In the genomic region with DNA sequence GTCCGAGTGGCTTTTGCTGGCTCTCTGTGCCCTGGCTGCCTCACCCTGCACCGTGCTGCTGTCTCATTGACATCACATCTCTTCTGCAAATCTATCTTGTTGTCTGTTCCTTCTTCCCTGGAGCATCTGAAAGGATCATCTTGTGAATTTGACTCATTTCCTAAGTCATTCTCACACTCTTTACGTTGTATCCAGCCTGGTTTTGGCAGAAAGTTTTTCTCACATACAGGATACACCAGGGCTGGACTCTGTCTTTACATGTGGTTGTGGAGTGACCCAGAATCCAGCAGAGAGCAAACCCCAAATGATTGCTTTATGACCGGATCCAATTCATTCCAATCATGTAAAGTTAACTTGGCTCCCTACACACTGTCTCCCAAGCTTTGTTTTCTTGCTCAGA, we compare ENCODE assay signal across 21 cellular contexts. TPM values are rescaled to one million over a fixed set of nuclear protein-coding genes. Genes with fewer than 3 reads are reported as not detected.
DNase-seq lines count a peak whose midpoint lies in the region; ATAC-seq, FAIRE-seq and TF ChIP-seq lines count a peak whose summit lies in the region.
"Had no signal": no experiment of that assay in that cellular context is flagged by ENCODE, and none has a peak within 500 bp of the region (broad histone marks: within the 10 kb centered on the region; RNA-seq: fewer than 3 reads in every experiment).

No MANE protein-coding gene starts in this region.

- no peaks in the 10 kb centered on the region for H3K79me2 ChIP-seq in H1 (ENCODE audit: control insufficient read depth in 1 of 2, insufficient read depth in 2 of 2, low read length in 2 of 2)

- no peak for TF ChIP-seq EP300 in H1 (IDR thresholded peaks at IDR 0.05; ENCODE audit: borderline replicate concordance in 1 of 2, low read depth in 2 of 2, low read length in 2 of 2)

- no peak overlapping the region for H3K4ac ChIP-seq in H1 (replicated peaks; ENCODE audit: insufficient read length, low read depth, low read length)

- DNase-seq in astrocyte of the cerebellum (ENCODE audit: low read depth) (peak; percentile 27), H1 (ENCODE audit: low read depth in 1 of 2, low spot score in 2 of 2) (no peak), left kidney (ENCODE audit: low read depth, low spot score) (peak; percentile 10), GF-D8 (lab: John Stamatoyannopoulos, UW) (no peak)
- no peak for DNase-seq in activated CD4-positive, alpha-beta T cell treated with anti-CD3 and anti-CD28 coated beads, Interleukin-2, amount 10 ng/mL, durations not matched to agents 24 days and 14 days
- DNase-seq: ACHN; CD4-positive, alpha-beta memory T cell; DMS79 treated with DMSO at 0.1 percent for 48 hours; H7; HFFc6; KBM-7 had no signal

- H2AFZ ChIP-seq in H1 (ENCODE audit: low read length): 0 out of 2 replicates have a peak overlapping the region, but pooled peaks have one; percentile 85
- H2AFZ ChIP-seq: GM23338 had no signal

- no peak for TF ChIP-seq RAD21 in H1 (IDR thresholded peaks at IDR 0.05 in 1 of 2, conservative IDR thresholded peaks at IDR 0.05 in 1 of 2; ENCODE audit: low read depth in 2 of 2, low read length in 2 of 2)

- in situ Hi-C loops in astrocyte of the cerebellum (cut with HindIII; ENCODE audit: low sequenced_read_pairs): no loop called here

- no peak overlapping the region for H3K4me3 Mint-ChIP-seq in activated CD4-positive, alpha-beta T cell treated with anti-CD3 and anti-CD28 coated beads, Interleukin-2, amount 10 ng/mL, durations not matched to agents 24 days and 14 days
- H3K4me3 Mint-ChIP-seq: CD14-positive monocyte; CD4-positive, alpha-beta memory T cell; GM23338; HFFc6; IgD-negative memory B cell had no signal

- H2BK120ac ChIP-seq in H1 (replicated peaks; ENCODE audit: low read depth, low read length): no peak overlapping the region

- intact Hi-C loops in activated CD4-positive, alpha-beta T cell treated with anti-CD3 and anti-CD28 coated beads, Interleukin-2, amount 10 ng/mL, durations not matched to agents 24 days and 14 days (cut with micrococcal nuclease): no loop called here

- H2BK15ac ChIP-seq in H1 (ENCODE audit: low read length): no peak overlapping the region

- H4K5ac ChIP-seq in H1 (ENCODE audit: insufficient read length, low read depth, low read length): no peak overlapping the region

- H3K36me3 Mint-ChIP-seq in activated CD4-positive, alpha-beta T cell treated with anti-CD3 and anti-CD28 coated beads, Interleukin-2, amount 10 ng/mL, durations not matched to agents 24 days and 14 days (ENCODE audit: low read depth): no peaks in the 10 kb centered on the region
- H3K36me3 Mint-ChIP-seq: CD14-positive monocyte; CD4-positive, alpha-beta memory T cell; IgD-negative memory B cell had no signal

- H4K8ac ChIP-seq in H1 (ENCODE audit: extremely low read depth, insufficient read depth, low read length): no peak overlapping the region

- peaks cover 40% of the 10 kb centered on the region for H3K27me3 Mint-ChIP-seq in activated CD4-positive, alpha-beta T cell treated with anti-CD3 and anti-CD28 coated beads, Interleukin-2, amount 10 ng/mL, durations not matched to agents 24 days and 14 days

- ATAC-seq in GM21528 (IDR thresholded peaks at IDR 0.05; ENCODE audit: low FRiP score, unreplicated experiment): no peak
- no peak for ATAC-seq in GM18519 (IDR thresholded peaks at IDR 0.05; ENCODE audit: low FRiP score, unreplicated experiment)
- ATAC-seq: GM12878, GM23338, HCT116, HepG2 had no signal

- H2BK12ac ChIP-seq in H1 (ENCODE audit: low read depth, low read length): no peak overlapping the region

- no peak overlapping the region for H2AK5ac ChIP-seq in H1 (ENCODE audit: low read depth, low read length)

- H3K9me3 Mint-ChIP-seq in activated CD4-positive, alpha-beta T cell treated with anti-CD3 and anti-CD28 coated beads, Interleukin-2, amount 10 ng/mL, durations not matched to agents 24 days and 14 days: no peaks in the 10 kb centered on the region
- H3K9me3 Mint-ChIP-seq: CD14-positive monocyte; CD4-positive, alpha-beta memory T cell; GM23338; HFFc6; IgD-negative memory B cell had no signal

- CTCF ChIA-PET in H1 (lab: Charles Lee; ENCODE audit: partially characterized antibody): interaction anchor here (1.0 to 1.5 kb wide), 2 partner anchors 47 to 89 kb away, joined by 3 read pairs; no protein-coding TSS in a partner anchor

- no peak overlapping the region for H2BK20ac ChIP-seq in H1 (ENCODE audit: low read length)

- H3K4me3 ChIP-seq in astrocyte of the cerebellum (ENCODE audit: low read depth, low read length): no peak overlapping the region
- H3K4me3 ChIP-seq in H1 (ENCODE audit: extremely low read depth in 1 of 4, insufficient read depth in 2 of 4, low read depth in 3 of 4, low read length in 4 of 4): no peak overlapping the region
- H3K4me3 ChIP-seq: BLaER1, GM12878, GM23338 had no signal

- H3K56ac ChIP-seq in H1 (replicated peaks; ENCODE audit: insufficient read length, low read depth, low read length): no peak overlapping the region

- no peak for FAIRE-seq in H1 (lab: Jason Lieb, UNC)
- FAIRE-seq: GM12878, GM19239, HepG2 had no signal

- H3K18ac ChIP-seq in H1 (ENCODE audit: extremely low read depth, low read length): no peak overlapping the region

- H3K27me3 ChIP-seq in H1 (replicated peaks in 1 of 4; ENCODE audit: control insufficient read depth in 3 of 4, extremely low read depth in 1 of 4, insufficient read depth in 3 of 4, low read length in 3 of 4): no peaks in the 10 kb centered on the region
- H3K27me3 ChIP-seq: BLaER1 had no signal

- H3K79me1 ChIP-seq in H1 (ENCODE audit: low read depth, low read length): no peaks in the 10 kb centered on the region

- POLR2A ChIA-PET in H1 (lab: Charles Lee; ENCODE audit: partially characterized antibody): interaction anchor here (1.4 kb wide), 1 partner anchor 9 kb away, joined by 6 read pairs; no protein-coding TSS in a partner anchor

- 79% methylated on average over 4 of the region's 4 CpGs; no CpG with 5 or more reads in 1 of the 2 experiments for WGBS in H1 (ENCODE audit: extremely low coverage in 1 of 2, insufficient coverage in 1 of 2, insufficient read length in 1 of 2, insufficient replicate concordance in 2 of 2, low coverage in 1 of 2, low lambda C conversion rate in 2 of 2, missing lambda C conversion rate in 1 of 2), 2 experiments

- H4K20me1 ChIP-seq in H1 (replicated peaks in 1 of 2; ENCODE audit: control insufficient read depth in 1 of 2, insufficient read depth in 2 of 2, low read length in 2 of 2): no peaks in the 10 kb centered on the region
- H4K20me1 ChIP-seq: BLaER1 had no signal

- H3K27ac Mint-ChIP-seq in activated CD4-positive, alpha-beta T cell treated with anti-CD3 and anti-CD28 coated beads, Interleukin-2, amount 10 ng/mL, durations not matched to agents 24 days and 14 days: no peak overlapping the region
- H3K27ac Mint-ChIP-seq: CD14-positive monocyte, GM23338, HFFc6 had no signal

- no peak overlapping the region for H2BK5ac ChIP-seq in H1 (ENCODE audit: low read depth, low read length)

- no peaks in the 10 kb centered on the region for H3K9me3 ChIP-seq in H1 (ENCODE audit: insufficient read depth in 2 of 2, low read depth in 1 of 2, low read length in 1 of 2)
- H3K9me3 ChIP-seq: BLaER1 had no signal

- no peaks in the 10 kb centered on the region for H3K36me3 ChIP-seq in H1 (ENCODE audit: control insufficient read depth in 2 of 4, insufficient read depth in 4 of 4, low read length in 3 of 4)
- H3K36me3 ChIP-seq: BLaER1 had no signal

- no peak for TF ChIP-seq CTCF in astrocyte of the cerebellum (IDR thresholded peaks at IDR 0.05; ENCODE audit: low read depth, low read length, missing control alignments)
- no peak for TF ChIP-seq CTCF in H1 (IDR thresholded peaks at IDR 0.05; ENCODE audit: control extremely low read depth in 1 of 3, insufficient read depth in 1 of 3, low read depth in 1 of 3, low read length in 3 of 3)

- no peaks in the 10 kb centered on the region for H3K4me1 Mint-ChIP-seq in activated CD4-positive, alpha-beta T cell treated with anti-CD3 and anti-CD28 coated beads, Interleukin-2, amount 10 ng/mL, durations not matched to agents 24 days and 14 days
- H3K4me1 Mint-ChIP-seq: CD14-positive monocyte; CD4-positive, alpha-beta memory T cell; IgD-negative memory B cell had no signal

- no peak overlapping the region for H4K91ac ChIP-seq in H1 (replicated peaks; ENCODE audit: insufficient read length, low read length)

- no peak overlapping the region for H3K27ac ChIP-seq in H1 (ENCODE audit: low read depth, low read length)
- H3K27ac ChIP-seq: BLaER1 had no signal

- no peak overlapping the region for H3K14ac ChIP-seq in H1 (ENCODE audit: insufficient read length)

- no peak overlapping the region for H3K9ac ChIP-seq in H1 (replicated peaks in 1 of 4; ENCODE audit: extremely low read depth in 1 of 4, low read depth in 3 of 4, low read length in 3 of 4)
- H3K9ac ChIP-seq: BLaER1 had no signal

- no peak overlapping the region for H3K4me2 ChIP-seq in H1 (ENCODE audit: insufficient read depth in 1 of 2, low read depth in 2 of 2, low read length in 2 of 2)
- H3K4me2 ChIP-seq: BLaER1, GM23338 had no signal

- TF ChIP-seq POLR2A in H1 (IDR thresholded peaks at IDR 0.05; ENCODE audit: control extremely low read depth in 1 of 2, low read depth in 2 of 2, low read length in 2 of 2): no peak

- no peaks in the 10 kb centered on the region for H3K23me2 ChIP-seq in H1 (ENCODE audit: low read depth, low read length)

- peaks cover 0 to 4% (median 0%) of the 10 kb centered on the region in 4 experiments; a peak in 1 of 7 replicates for H3K4me1 ChIP-seq in H1 (replicated peaks in 1 of 4; ENCODE audit: control insufficient read depth in 3 of 4, insufficient read depth in 4 of 4, low read length in 3 of 4)
- H3K4me1 ChIP-seq: BLaER1 had no signal

- no peak overlapping the region for H3K23ac ChIP-seq in H1 (ENCODE audit: insufficient read length)

RNA-seq across cellular contexts. Expression of gene RFPL1, which starts 3.1 kb away (rescaled TPM):
- total RNA-seq in H1 (2021; fragmentation: NEBNext Ultra II Directional; extraction: Animal tissue kit (Norgen Biotek cat#: 25700)): not detected in 2 replicates
- polyA plus RNA-seq in H1 (2011; rRNA removed): not detected in 2 replicates
- not detected for polyA plus RNA-seq in H1 (2011; cell fraction: cytosol; rRNA removed)
- not detected for polyA plus RNA-seq in H1 (2011; cell fraction: nucleus; rRNA removed)
- 0.31 TPM in 1 of 4 replicates, not detected in the others for polyA plus RNA-seq in H1 (2012, experiment 1 of 2)
- not detected for polyA plus RNA-seq in H1 (2012, experiment 2 of 2)
- polyA plus RNA-seq in H1 (2013, experiment 1 of 2): not detected
- not detected for polyA plus RNA-seq in H1 (2013, experiment 2 of 2)
- not detected in 2 replicates for polyA minus RNA-seq in H1 (2011; rRNA and poly(A)+ RNA removed)
- polyA minus RNA-seq in H1 (2011; cell fraction: cytosol; rRNA and poly(A)+ RNA removed): not detected
- not detected for polyA minus RNA-seq in H1 (2011; cell fraction: nucleus; rRNA and poly(A)+ RNA removed)
- total RNA-seq in activated CD4-positive, alpha-beta T cell treated with anti-CD3 and anti-CD28 coated beads, Interleukin-2, amount 10 ng/mL, durations not matched to agents 24 days and 14 days: not detected in 2 replicates
- total RNA-seq: CD4-positive, alpha-beta memory T cell; GM12878; GM23338; HepG2; HFFc6 had no signal
- polyA plus RNA-seq: CD4-positive, alpha-beta memory T cell; GM23338; HepG2; IgD-negative memory B cell had no signal

RNA-seq across cellular contexts. Expression of gene NEFH, which starts 44.8 kb away (rescaled TPM):
- total RNA-seq in H1 (2021; fragmentation: NEBNext Ultra II Directional; extraction: Animal tissue kit (Norgen Biotek cat#: 25700)): 2.0 and 2.3 TPM in 2 replicates
- polyA plus RNA-seq in H1 (2011; rRNA removed): 0.57 and 0.74 TPM in 2 replicates
- polyA plus RNA-seq in H1 (2011; cell fraction: cytosol; rRNA removed): 2.0 TPM
- 1.9 TPM for polyA plus RNA-seq in H1 (2011; cell fraction: nucleus; rRNA removed)
- polyA plus RNA-seq in H1 (2012, experiment 1 of 2): 1.9 to 2.2 TPM (median 2.0 TPM) in 4 replicates
- polyA plus RNA-seq in H1 (2012, experiment 2 of 2): 0.39 TPM
- polyA plus RNA-seq in H1 (2013, experiment 1 of 2): 2.6 TPM
- polyA plus RNA-seq in H1 (2013, experiment 2 of 2): 2.8 TPM
- 1.3 and 1.5 TPM in 2 replicates for polyA minus RNA-seq in H1 (2011; rRNA and poly(A)+ RNA removed)
- polyA minus RNA-seq in H1 (2011; cell fraction: cytosol; rRNA and poly(A)+ RNA removed): 1.3 TPM
- polyA minus RNA-seq in H1 (2011; cell fraction: nucleus; rRNA and poly(A)+ RNA removed): 2.7 TPM
- total RNA-seq in activated CD4-positive, alpha-beta T cell treated with anti-CD3 and anti-CD28 coated beads, Interleukin-2, amount 10 ng/mL, durations not matched to agents 24 days and 14 days: 7.9 TPM in 2 replicates
- total RNA-seq: HepG2, HFFc6 had no signal
- polyA plus RNA-seq: HepG2 had no signal

RNA-seq across cellular contexts. Expression of gene AP1B1, which starts 46.9 kb away (rescaled TPM):
- total RNA-seq in H1 (2021; fragmentation: NEBNext Ultra II Directional; extraction: Animal tissue kit (Norgen Biotek cat#: 25700)): 63.5 and 64.2 TPM in 2 replicates
- polyA plus RNA-seq in H1 (2011; rRNA removed): 86.8 and 137 TPM in 2 replicates
- 55.7 TPM for polyA plus RNA-seq in H1 (2011; cell fraction: cytosol; rRNA removed)
- polyA plus RNA-seq in H1 (2011; cell fraction: nucleus; rRNA removed): 105 TPM
- 46.9 to 68.6 TPM (median 62.0 TPM) in 4 replicates for polyA plus RNA-seq in H1 (2012, experiment 1 of 2)
- polyA plus RNA-seq in H1 (2012, experiment 2 of 2): 57.3 TPM
- 35.3 TPM for polyA plus RNA-seq in H1 (2013, experiment 1 of 2)
- 32.6 TPM for polyA plus RNA-seq in H1 (2013, experiment 2 of 2)
- 129 and 144 TPM in 2 replicates for polyA minus RNA-seq in H1 (2011; rRNA and poly(A)+ RNA removed)
- polyA minus RNA-seq in H1 (2011; cell fraction: cytosol; rRNA and poly(A)+ RNA removed): 61.7 TPM
- polyA minus RNA-seq in H1 (2011; cell fraction: nucleus; rRNA and poly(A)+ RNA removed): 48.3 TPM
- 79.1 and 83.7 TPM in 2 replicates for total RNA-seq in activated CD4-positive, alpha-beta T cell treated with anti-CD3 and anti-CD28 coated beads, Interleukin-2, amount 10 ng/mL, durations not matched to agents 24 days and 14 days

Comparison
In these comparisons a context has a peak if more than half of its experiments do, and no peak if none do; other contexts are left out.
1. DNase-seq: peak in astrocyte of the cerebellum (single experiment) and left kidney (single experiment); none in H1 (0 of 2), activated CD4-positive, alpha-beta T cell treated with anti-CD3 and anti-CD28 coated beads, Interleukin-2, amount 10 ng/mL, durations not matched to agents 24 days and 14 days (single experiment) and GF-D8 (single experiment).